ENCODE assay signal across 8 cellular contexts in genomic region chr10:80200259-80200658, GRCh38. TPM values are rescaled to one million over a fixed set of nuclear protein-coding genes. Genes with fewer than 3 reads are reported as not detected.
A peak's percentile ranks its signal among the peaks of the same experiment; 100 is the strongest.
DNase-seq lines count a peak whose midpoint lies in the region; ATAC-seq and TF ChIP-seq lines count a peak whose summit lies in the region.

No MANE protein-coding gene starts in this region.

- peak overlapping the region; percentile 32 for H3K4me3 ChIP-seq in CD4-positive, CD25-positive, alpha-beta regulatory T cell (ENCODE audit: low read depth, low read length)
- H3K4me3 ChIP-seq in Panc1 (ENCODE audit: low read depth in 2 of 2, low read length in 2 of 2): no peak overlapping the region
- H3K4me3 ChIP-seq in fibroblast of pulmonary artery (replicated peaks; ENCODE audit: low read depth, low read length): peak overlapping the region; percentile 22
- no peak overlapping the region for H3K4me3 ChIP-seq in skin epidermis
- H3K4me3 ChIP-seq in MG63: no peak overlapping the region

- H3K27me3 ChIP-seq in CD4-positive, CD25-positive, alpha-beta regulatory T cell (ENCODE audit: control insufficient read depth, insufficient read depth, low read length): no peaks in the 10 kb centered on the region
- H3K27me3 ChIP-seq in Panc1 (ENCODE audit: control insufficient read depth, insufficient read depth, low read length) (no peaks in the 10 kb centered on the region), MG63 (no peaks in the 10 kb centered on the region)

- peaks cover 21 to 88% (median 67%) of the 10 kb centered on the region in 4 donors for H3K4me1 Mint-ChIP-seq in CD4-positive, CD25-positive, alpha-beta regulatory T cell

- POLR2A ChIA-PET in Panc1 (lab: Charles Lee): no interaction called here

- no peak for ATAC-seq in CD4-positive, CD25-positive, alpha-beta regulatory T cell (ENCODE audit: low read depth in 2 of 2)
- no peak for ATAC-seq in Panc1
- no peak for ATAC-seq in GM18517 (IDR thresholded peaks at IDR 0.05; ENCODE audit: unreplicated experiment)

- intact Hi-C loops in Panc1 (cut with micrococcal nuclease; ENCODE audit: unreplicated experiment): no loop called here

- H3K27ac ChIP-seq in CD4-positive, CD25-positive, alpha-beta regulatory T cell (ENCODE audit: insufficient read depth, low read length, poor library complexity, severe bottlenecking): no peak overlapping the region
- H3K27ac ChIP-seq in Panc1 (ENCODE audit: low read length): peak overlapping the region; percentile 45
- H3K27ac ChIP-seq in skin epidermis: peak overlapping the region in 15 of 21 experiments; percentile 7 to 98 (median 56)

- H3K36me3 ChIP-seq in CD4-positive, CD25-positive, alpha-beta regulatory T cell (ENCODE audit: control insufficient read depth, insufficient read depth, low read length): peaks cover 15% of the 10 kb centered on the region
- H3K36me3 ChIP-seq in Panc1 (ENCODE audit: control insufficient read depth, insufficient read depth, low read length) (no peaks in the 10 kb centered on the region; the same call in 1 of the 2 replicates), MG63 (peaks cover 33% of the 10 kb centered on the region)

- peak overlapping the region; percentile 66 to 88 (median 82) for H3K4me3 Mint-ChIP-seq in CD4-positive, CD25-positive, alpha-beta regulatory T cell

- H3K36me3 Mint-ChIP-seq in CD4-positive, CD25-positive, alpha-beta regulatory T cell: peaks cover 24% of the 10 kb centered on the region

- CTCF ChIA-PET in Panc1 (lab: Charles Lee): no interaction called here

- H3K27me3 Mint-ChIP-seq in CD4-positive, CD25-positive, alpha-beta regulatory T cell: no peaks in the 10 kb centered on the region

- no peaks in the 10 kb centered on the region for H3K9me3 Mint-ChIP-seq in CD4-positive, CD25-positive, alpha-beta regulatory T cell

- H3K4me1 ChIP-seq in CD4-positive, CD25-positive, alpha-beta regulatory T cell (ENCODE audit: control insufficient read depth, insufficient read depth, low read length, poor library complexity, severe bottlenecking): peaks cover 94% of the 10 kb centered on the region
- peaks cover 65% of the 10 kb centered on the region for H3K4me1 ChIP-seq in Panc1 (ENCODE audit: control insufficient read depth, insufficient read depth, low read length)

- TF ChIP-seq CTCF in Panc1 (IDR thresholded peaks at IDR 0.05) (no peak), fibroblast of pulmonary artery (IDR thresholded peaks at IDR 0.05; ENCODE audit: low read length, missing control alignments) (no peak)

- H3K27ac Mint-ChIP-seq in CD4-positive, CD25-positive, alpha-beta regulatory T cell: peak overlapping the region; percentile 61 to 94 (median 82)

- in situ Hi-C loops in Panc1 (cut with HindIII; ENCODE audit: low pct_unique_long_range_greater_than_20kb, low sequenced_read_pairs): no loop called here

- no peaks in the 10 kb centered on the region for H3K9me3 ChIP-seq in CD4-positive, CD25-positive, alpha-beta regulatory T cell (ENCODE audit: control insufficient read depth in 2 of 2, low read length in 2 of 2)
- H3K9me3 ChIP-seq in Panc1 (ENCODE audit: control insufficient read depth, insufficient read depth, low read depth, low read length) (no peaks in the 10 kb centered on the region), MG63 (no peaks in the 10 kb centered on the region)

- DNase-seq in CD4-positive, CD25-positive, alpha-beta regulatory T cell: no peak
- DNase-seq in Panc1 (ENCODE audit: low read depth, low spot score): no peak
- no peak for DNase-seq in fibroblast of pulmonary artery (ENCODE audit: low read depth)
- no peak for DNase-seq in MV-4-11 (lab: John Stamatoyannopoulos, UW)
- no peak for DNase-seq in mesenteric fat pad (ENCODE audit: low spot score)
- no peak for DNase-seq in MG63

- BruUV-seq in Panc1 (replicated peaks; lab: Mats Ljungman, UMichigan): no TSS peak

RNA-seq across cellular contexts. Expression of gene ANXA11, which starts 5.1 kb away (rescaled TPM):
- 252 TPM for total RNA-seq in CD4-positive, CD25-positive, alpha-beta regulatory T cell
- 100 to 1,000 TPM; 253 to 316 (median 283) TPM for polyA plus RNA-seq in CD4-positive, CD25-positive, alpha-beta regulatory T cell
- total RNA-seq in Panc1 (2021; ENCODE audit: unreplicated experiment) (241 TPM), mesenteric fat pad (456 TPM)
- 310 TPM for polyA plus RNA-seq in Panc1 (2012; ENCODE audit: insufficient read length)
- 106 and 198 TPM in 2 replicates for total RNA-seq in MG63 (2014; rRNA removed; shearing (Covaris generic); ENCODE audit: low replicate concordance)

Comparison
In these comparisons a context has a peak if more than half of its experiments do, and no peak if none do; other contexts are left out.
1. H3K4me3 ChIP-seq: peak in CD4-positive, CD25-positive, alpha-beta regulatory T cell (single experiment) and fibroblast of pulmonary artery (single experiment); none in Panc1 (0 of 2), skin epidermis (0 of 7) and MG63 (single experiment).